Comparison of ENCODE assay signal across 20 cellular contexts in genomic region chr22:16609548-16610261, GRCh38. TPM values are rescaled to one million over a fixed set of nuclear protein-coding genes. Genes with fewer than 3 reads are reported as not detected.
DNase-seq lines count a peak whose midpoint lies in the region; ATAC-seq and TF ChIP-seq lines count a peak whose summit lies in the region.
"Had no signal": no experiment of that assay in that cellular context is flagged by ENCODE, and none has a peak within 500 bp of the region (broad histone marks: within the 10 kb centered on the region; RNA-seq: fewer than 3 reads in every experiment).

No MANE protein-coding gene starts in this region.

- peaks cover 44% of the 10 kb centered on the region for H3K9me3 Mint-ChIP-seq in chondrocyte (ENCODE audit: low read depth)

- H3K4me3 Mint-ChIP-seq in chondrocyte (ENCODE audit: unreplicated experiment) = no peak overlapping the region

- no peak for TF ChIP-seq EP300 in suprapubic skin (IDR thresholded peaks at IDR 0.05)

- H3K27me3 ChIP-seq in HUES6 (ENCODE audit: control insufficient read depth, insufficient read depth, low read length) (no peaks in the 10 kb centered on the region), lower lobe of right lung (ENCODE audit: low read depth) (peaks cover 26% of the 10 kb centered on the region), suprapubic skin (peaks cover 33% of the 10 kb centered on the region)
- H3K27me3 ChIP-seq: BE2C, body of pancreas had no signal

- H3K36me3 Mint-ChIP-seq in chondrocyte (ENCODE audit: low read depth) = peaks cover 3% of the 10 kb centered on the region

- H3K9me3 ChIP-seq in HUES6 (ENCODE audit: control insufficient read depth, insufficient read depth, low read depth, low read length) (peaks cover 16% of the 10 kb centered on the region; the same call in 1 of the 2 replicates), lower lobe of right lung (no peaks in the 10 kb centered on the region), suprapubic skin (no peaks in the 10 kb centered on the region)
- H3K9me3 ChIP-seq: BE2C had no signal

- TF ChIP-seq CTCF in coronary artery (IDR thresholded peaks at IDR 0.05) (no peak), lower lobe of right lung (IDR thresholded peaks at IDR 0.05) (no peak), suprapubic skin (IDR thresholded peaks at IDR 0.05) (no peak), chondrocyte (IDR thresholded peaks at IDR 0.05) (no peak)

- no peak overlapping the region for H3K27ac Mint-ChIP-seq in chondrocyte (ENCODE audit: unreplicated experiment)
- H3K27ac Mint-ChIP-seq: naive thymus-derived CD4-positive, alpha-beta T cell; progenitor cell of endocrine pancreas had no signal

- H3K4me1 Mint-ChIP-seq in chondrocyte (ENCODE audit: low read depth) = no peaks in the 10 kb centered on the region

- no peaks in the 10 kb centered on the region for H3K27me3 Mint-ChIP-seq in chondrocyte (ENCODE audit: low read depth)
- H3K27me3 Mint-ChIP-seq: progenitor cell of endocrine pancreas had no signal

- H3K4me1 ChIP-seq in HUES6 (ENCODE audit: control insufficient read depth, insufficient read depth, low read length) = no peaks in the 10 kb centered on the region
- no peaks in the 10 kb centered on the region for H3K4me1 ChIP-seq in lower lobe of right lung
- peaks cover 16% of the 10 kb centered on the region for H3K4me1 ChIP-seq in suprapubic skin
- H3K4me1 ChIP-seq: BE2C, body of pancreas had no signal

- H3K36me3 ChIP-seq in HUES6 (ENCODE audit: control insufficient read depth, insufficient read depth, low read length) = no peaks in the 10 kb centered on the region
- H3K36me3 ChIP-seq in lower lobe of right lung = no peaks in the 10 kb centered on the region
- H3K36me3 ChIP-seq in suprapubic skin = no peaks in the 10 kb centered on the region
- H3K36me3 ChIP-seq: BE2C had no signal

- no peak for DNase-seq in coronary artery (ENCODE audit: low spot score)
- no peak for DNase-seq in lower lobe of right lung
- DNase-seq in suprapubic skin (ENCODE audit: low spot score in 2 of 2) = no peak
- DNase-seq in chondrocyte (ENCODE audit: low spot score) = no peak
- no peak for DNase-seq in NCI-H2029 treated with DMSO at 0.1 percent for 48 hours (lab: John Stamatoyannopoulos, UW)
- DNase-seq: BE2C; body of pancreas; effector CD4-positive, alpha-beta T cell; naive thymus-derived CD4-positive, alpha-beta T cell; NCI-H1694 treated with DMSO at 0.1 percent for 48 hours; T-helper 9 cell had no signal

- H3K27ac ChIP-seq in HUES6 (ENCODE audit: low read depth, low read length) = no peak overlapping the region
- no peak overlapping the region for H3K27ac ChIP-seq in coronary artery
- H3K27ac ChIP-seq in lower lobe of right lung = no peak overlapping the region
- H3K27ac ChIP-seq in suprapubic skin = no peak overlapping the region
- H3K27ac ChIP-seq: body of pancreas had no signal

- WGBS in suprapubic skin = 2% methylated on average over 46 of the region's 77 CpGs

- TF ChIP-seq POLR2A in suprapubic skin (IDR thresholded peaks at IDR 0.05) = no peak

- H3K9ac ChIP-seq in HUES6 (ENCODE audit: low read length) = no peak overlapping the region

- H3K4me3 ChIP-seq in HUES6 (ENCODE audit: low read depth, low read length) (peak overlapping the region; percentile 35; the same call in 1 of the 2 replicates), coronary artery (peak overlapping the region; percentile 60), lower lobe of right lung (peak overlapping the region; percentile 21), suprapubic skin (peak overlapping the region; percentile 46)
- H3K4me3 ChIP-seq: body of pancreas had no signal

- intact Hi-C loops in lower lobe of right lung (cut with DNase I) = no loop called here

- ATAC-seq in lower lobe of right lung (peak in 1 of 2 donors; percentile 51), GM21529 (IDR thresholded peaks at IDR 0.05; ENCODE audit: unreplicated experiment) (no peak), GM21381 (IDR thresholded peaks at IDR 0.05; ENCODE audit: unreplicated experiment) (no peak)
- ATAC-seq: activated CD4-positive, CD25-positive, alpha-beta regulatory T cell treated with anti-CD3 and anti-CD28 coated beads, Interleukin-2, amount 50 U/mL, for 24 hours; body of pancreas; HCT116; naive thymus-derived CD4-positive, alpha-beta T cell had no signal

RNA-seq across cellular contexts. Expression of gene CCT8L2, which starts 17.1 kb away (rescaled TPM):
- not detected for total RNA-seq in lower lobe of right lung
- total RNA-seq in suprapubic skin = not detected
- total RNA-seq in chondrocyte = not detected in 3 replicates
- total RNA-seq: body of pancreas; lower leg skin; M059J; naive thymus-derived CD4-positive, alpha-beta T cell; NCI-H460; progenitor cell of endocrine pancreas had no signal
